ENCODE assay signal across 8 cellular contexts in the genomic region with DNA sequence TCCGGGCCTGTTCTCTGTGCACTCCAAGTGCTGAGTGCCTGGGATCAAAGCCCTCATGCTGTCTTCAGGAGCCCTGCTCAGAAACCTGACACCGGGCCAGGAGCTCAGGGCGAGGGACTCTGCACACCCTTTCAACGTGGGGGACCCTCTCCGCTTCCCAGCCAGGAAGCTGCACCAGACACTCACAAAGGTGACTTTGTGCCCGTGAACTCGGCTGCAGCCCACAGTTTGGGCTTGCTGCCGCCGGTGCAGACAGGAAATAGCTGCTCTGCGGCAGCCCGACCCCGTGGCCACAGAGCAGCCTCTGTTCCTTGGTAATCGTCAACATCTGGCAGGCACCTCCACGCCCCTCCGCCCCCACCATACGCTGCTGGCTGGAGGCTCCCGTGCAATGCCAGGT.
DNase-seq lines count a peak whose midpoint lies in the region; ATAC-seq and TF ChIP-seq lines count a peak whose summit lies in the region.

No MANE protein-coding gene starts in this region.

- in situ Hi-C loops in brain microvascular endothelial cell (cut with HindIII; ENCODE audit: low pct_ligation_motif_present, low sequenced_read_pairs) (no loop called here), gastrocnemius medialis (cut with MboI; ENCODE audit: low sequenced_read_pairs in 4 of 4) (no loop called here)

- ATAC-seq in gastrocnemius medialis (no peak), HG02642 (IDR thresholded peaks at IDR 0.05; ENCODE audit: poor library complexity, unreplicated experiment) (no peak)

- no peak for TF ChIP-seq CTCF in brain microvascular endothelial cell (IDR thresholded peaks at IDR 0.05; ENCODE audit: low read depth, low read length, missing control alignments)
- no peak for TF ChIP-seq CTCF in nephron (IDR thresholded peaks at IDR 0.05; ENCODE audit: unreplicated experiment in 3 of 3)
- no peak for TF ChIP-seq CTCF in vagina (IDR thresholded peaks at IDR 0.05)
- no peak for TF ChIP-seq CTCF in gastrocnemius medialis (IDR thresholded peaks at IDR 0.05 in 4 of 5, conservative IDR thresholded peaks at IDR 0.05 in 1 of 5)

- peaks cover 19% of the 10 kb centered on the region for H3K4me1 Mint-ChIP-seq in nephron

- peaks cover 27% of the 10 kb centered on the region for H3K36me3 Mint-ChIP-seq in nephron (ENCODE audit: low read depth)

- H3K36me3 ChIP-seq in brain microvascular endothelial cell (replicated peaks), result no peaks in the 10 kb centered on the region
- H3K36me3 ChIP-seq in vagina, result no peaks in the 10 kb centered on the region
- no peaks in the 10 kb centered on the region for H3K36me3 ChIP-seq in gastrocnemius medialis

- no peaks in the 10 kb centered on the region for H3K9me3 ChIP-seq in vagina
- H3K9me3 ChIP-seq in gastrocnemius medialis, result no peaks in the 10 kb centered on the region

- peak overlapping the region in 1 of 3 experiments; percentile 40 for H3K4me3 Mint-ChIP-seq in nephron

- intact Hi-C loops in vagina (cut with DNase I), result no loop called here
- intact Hi-C loops in gastrocnemius medialis (cut with DNase I; ENCODE audit: low total_unique reads), result no loop called here

- H3K27ac Mint-ChIP-seq in nephron, result peak overlapping the region; percentile 31 to 56 (median 41)

- H3K27me3 ChIP-seq in brain microvascular endothelial cell (replicated peaks) (no peaks in the 10 kb centered on the region), vagina (no peaks in the 10 kb centered on the region), gastrocnemius medialis (no peaks in the 10 kb centered on the region)

- H3K27ac ChIP-seq in brain microvascular endothelial cell (no peak overlapping the region), vagina (no peak overlapping the region), gastrocnemius medialis (no peak overlapping the region)

- H3K4me3 ChIP-seq in brain microvascular endothelial cell (ENCODE audit: low read depth, low read length) (no peak overlapping the region), vagina (no peak overlapping the region), gastrocnemius medialis (no peak overlapping the region)

- H3K9me3 Mint-ChIP-seq in nephron, result peaks cover 12% of the 10 kb centered on the region

- no peaks in the 10 kb centered on the region for H3K27me3 Mint-ChIP-seq in nephron (ENCODE audit: low read depth)

- DNase-seq in COLO829 (ENCODE audit: low spot score), result peak; percentile 74
- peak; percentile 13 for DNase-seq in T-helper 22 cell (ENCODE audit: low read depth)
- DNase-seq in brain microvascular endothelial cell, result peak; percentile 14
- peak; percentile 64 to 75 for DNase-seq in vagina (ENCODE audit: extremely low spot score in 2 of 2)
- no peak for DNase-seq in gastrocnemius medialis
- DNase-seq in NCI-H526 treated with DMSO at 0.1 percent for 48 hours (lab: John Stamatoyannopoulos, UW), result no peak

- no peaks in the 10 kb centered on the region for H3K4me1 ChIP-seq in vagina
- no peaks in the 10 kb centered on the region for H3K4me1 ChIP-seq in gastrocnemius medialis

- TF ChIP-seq POLR2A in vagina (IDR thresholded peaks at IDR 0.05) (no peak), gastrocnemius medialis (IDR thresholded peaks at IDR 0.05) (no peak)

Comparison
In these comparisons a context has a peak if more than half of its experiments do, and no peak if none do; other contexts are left out.
1. DNase-seq: peak in COLO829 (single experiment), T-helper 22 cell (single experiment), brain microvascular endothelial cell (single experiment) and vagina (2 of 2); none in gastrocnemius medialis (0 of 2) and NCI-H526 treated with DMSO at 0.1 percent for 48 hours (single experiment).